Comparison of ENCODE assay signal across 1 cellular context in genomic region chr17:3748576-3748975, GRCh38.
TF ChIP-seq lines count a peak whose summit lies in the region.

No MANE protein-coding gene starts in this region.

TF ChIP-seq in H1, 55 proteins besides CTCF, POLR2A, EP300 and RAD21:
- TF ChIP-seq GABPA (IDR thresholded peaks at IDR 0.05; ENCODE audit: borderline replicate concordance, insufficient read depth, low read length) (no peak), JUN (IDR thresholded peaks at IDR 0.05; ENCODE audit: low read depth, low read length) (no peak), CHD7 (IDR thresholded peaks at IDR 0.05; ENCODE audit: insufficient replicate concordance, low read length) (no peak), GTF2F1 (IDR thresholded peaks at IDR 0.05; ENCODE audit: borderline replicate concordance, low read depth, low read length) (no peak)
